In the genomic region with DNA sequence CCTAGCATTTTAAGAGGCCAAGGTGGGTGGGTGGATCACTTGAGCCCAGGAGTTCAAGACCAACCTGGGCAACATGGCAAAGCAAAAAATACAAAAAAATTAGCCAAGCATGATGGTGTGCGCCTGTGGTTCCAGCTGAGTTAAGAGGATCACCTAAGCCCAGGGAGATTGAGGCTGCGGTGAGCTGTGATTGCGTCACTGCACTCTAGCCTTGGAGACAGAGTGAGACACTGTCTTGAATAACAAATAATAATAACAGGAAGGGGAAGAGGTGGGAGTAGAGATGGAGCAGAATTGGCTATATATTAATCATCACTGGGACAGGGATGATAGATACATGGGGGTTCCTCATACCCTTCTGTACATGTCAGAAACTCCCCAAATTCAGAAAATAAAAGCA, we compare ENCODE assay signal across 1 cellular context.
TF ChIP-seq lines count a peak whose summit lies in the region.

No MANE protein-coding gene starts in this region.

TF ChIP-seq in IMR-90, 13 proteins besides CTCF, POLR2A, EP300 and RAD21 (continued from another document):
- TF ChIP-seq, protein P1, sequence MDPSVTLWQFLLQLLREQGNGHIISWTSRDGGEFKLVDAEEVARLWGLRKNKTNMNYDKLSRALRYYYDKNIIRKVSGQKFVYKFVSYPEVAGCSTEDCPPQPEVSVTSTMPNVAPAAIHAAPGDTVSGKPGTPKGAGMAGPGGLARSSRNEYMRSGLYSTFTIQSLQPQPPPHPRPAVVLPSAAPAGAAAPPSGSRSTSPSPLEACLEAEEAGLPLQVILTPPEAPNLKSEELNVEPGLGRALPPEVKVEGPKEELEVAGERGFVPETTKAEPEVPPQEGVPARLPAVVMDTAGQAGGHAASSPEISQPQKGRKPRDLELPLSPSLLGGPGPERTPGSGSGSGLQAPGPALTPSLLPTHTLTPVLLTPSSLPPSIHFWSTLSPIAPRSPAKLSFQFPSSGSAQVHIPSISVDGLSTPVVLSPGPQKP (IDR thresholded peaks at IDR 0.05; ENCODE audit: borderline replicate concordance, low read depth, low read length): no peak
- TF ChIP-seq MXI1 (IDR thresholded peaks at IDR 0.05; ENCODE audit: borderline replicate concordance, low read depth, low read length): no peak
- TF ChIP-seq CEBPB (IDR thresholded peaks at IDR 0.05; ENCODE audit: low read depth, low read length): peak; percentile 95
TF ChIP-seq in IMR-90: peak in this region for 1.
